ENCODE assay signal across 18 cellular contexts in the genomic region with DNA sequence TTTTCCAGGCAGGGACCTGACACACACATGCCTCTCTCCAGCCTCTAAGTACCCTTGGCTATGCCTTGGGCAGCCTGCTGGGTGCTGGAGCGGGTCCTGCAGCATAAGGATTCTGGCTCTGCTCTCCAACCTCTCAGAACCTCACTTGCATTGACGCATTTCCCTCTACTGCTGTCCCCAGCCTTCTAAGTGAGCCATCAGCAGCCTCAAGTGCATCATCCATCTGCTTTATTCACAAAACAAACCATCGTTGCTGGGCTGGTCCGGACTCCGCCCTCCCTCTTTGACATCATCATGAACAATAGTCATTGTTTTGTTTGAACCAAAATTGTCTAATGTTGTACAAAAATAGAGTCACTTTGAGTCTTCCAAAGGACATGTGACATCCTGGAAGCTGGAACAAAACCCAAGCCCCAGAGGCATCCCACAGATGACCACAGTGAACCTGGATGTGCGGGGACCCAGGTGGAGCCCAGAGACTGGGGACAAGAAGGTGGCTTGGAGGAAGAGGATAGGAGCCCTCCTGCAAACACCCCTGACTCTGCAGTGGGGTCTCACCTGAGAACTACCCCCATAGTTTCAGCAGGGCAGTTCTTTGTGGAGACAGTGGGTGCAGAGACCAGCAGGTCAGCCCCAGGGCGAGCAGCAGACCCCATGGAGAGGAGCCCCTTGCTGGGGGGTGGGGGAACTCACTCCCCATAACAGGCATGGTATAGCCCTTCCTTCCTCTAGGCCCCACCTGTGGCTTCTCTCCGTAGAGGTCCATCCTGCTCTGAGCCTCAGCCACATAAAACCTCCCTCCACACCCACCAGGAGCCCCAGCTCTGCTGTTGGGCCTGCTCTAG.
DNase-seq lines count a peak whose midpoint lies in the region; ATAC-seq and TF ChIP-seq lines count a peak whose summit lies in the region.
"Had no signal": no experiment of that assay in that cellular context is flagged by ENCODE, and none has a peak within 500 bp of the region (broad histone marks: within the 10 kb centered on the region; RNA-seq: fewer than 3 reads in every experiment).

No MANE protein-coding gene starts in this region.

- H3K27ac ChIP-seq in esophagus muscularis mucosa (replicated peaks in 1 of 4), result no peak overlapping the region
- H3K27ac ChIP-seq: psoas muscle, VCaP had no signal

- peaks cover 0 to 6% (median 2%) of the 10 kb centered on the region in 4 donors for H3K4me1 ChIP-seq in esophagus muscularis mucosa
- H3K4me1 ChIP-seq: psoas muscle had no signal

- TF ChIP-seq EP300 in esophagus muscularis mucosa (IDR thresholded peaks at IDR 0.05), result no peak

- H3K9me3 Mint-ChIP-seq in HFFc6, result no peaks in the 10 kb centered on the region
- H3K9me3 Mint-ChIP-seq: activated T-cell treated with anti-CD3 and anti-CD28 coated beads, Interleukin-2, amount 50 U/mL, for 72 hours had no signal

- peaks cover 10% of the 10 kb centered on the region for H3K4me1 Mint-ChIP-seq in HFFc6 (ENCODE audit: low read depth)

- intact Hi-C loops in esophagus muscularis mucosa (cut with DNase I), result no loop called here

- H3K9me3 ChIP-seq in esophagus muscularis mucosa, result no peaks in the 10 kb centered on the region
- H3K9me3 ChIP-seq: psoas muscle had no signal

- no peaks in the 10 kb centered on the region for H3K36me3 ChIP-seq in esophagus muscularis mucosa

- no peaks in the 10 kb centered on the region for H3K27me3 ChIP-seq in esophagus muscularis mucosa

- H3K4me3 ChIP-seq in esophagus muscularis mucosa, result no peak overlapping the region
- H3K4me3 ChIP-seq: psoas muscle had no signal

- DNase-seq in Ammon's horn (ENCODE audit: low spot score) (peak; percentile 66), HFFc6 (peak; percentile 5), esophagus muscularis mucosa (ENCODE audit: extremely low spot score) (peak; percentile 70), mucosa of gallbladder (ENCODE audit: low spot score) (peak; percentile 7), NCI-H774 (lab: John Stamatoyannopoulos, UW) (no peak), NAMALWA (ENCODE audit: low spot score) (no peak)
- DNase-seq: activated CD4-positive, alpha-beta T cell treated with anti-CD3 and anti-CD28 coated beads, Interleukin-2, amount 50 U/mL, for 48 hours; activated naive CD4-positive, alpha-beta T cell treated with anti-CD3 and anti-CD28 coated beads, Interleukin-2, amount 50 U/mL, for 16 hours; activated T-cell treated with anti-CD3 and anti-CD28 coated beads, Interleukin-2, amount 50 U/mL, for 72 hours; DMS53; NCI-H1105; NCI-H69; OCI-M1; psoas muscle; SIG-M5 had no signal

- peaks cover 47% of the 10 kb centered on the region for H3K27me3 Mint-ChIP-seq in HFFc6 (ENCODE audit: insufficient read depth)

- no peak overlapping the region for H3K4me3 Mint-ChIP-seq in HFFc6
- H3K4me3 Mint-ChIP-seq: activated T-cell treated with anti-CD3 and anti-CD28 coated beads, Interleukin-2, amount 50 U/mL, for 72 hours had no signal

- TF ChIP-seq CTCF in HFFc6 (IDR thresholded peaks at IDR 0.05) (no peak), esophagus muscularis mucosa (IDR thresholded peaks at IDR 0.05) (no peak)

- no peak for TF ChIP-seq POLR2A in esophagus muscularis mucosa (IDR thresholded peaks at IDR 0.05; ENCODE audit: low read depth)

- 79% methylated on average over 8 of the region's 8 CpGs for WGBS in esophagus muscularis mucosa

- H3K36me3 Mint-ChIP-seq in HFFc6 (ENCODE audit: low read depth), result no peaks in the 10 kb centered on the region

- H3K27ac Mint-ChIP-seq in HFFc6, result no peak overlapping the region
- H3K27ac Mint-ChIP-seq: activated T-cell treated with anti-CD3 and anti-CD28 coated beads, Interleukin-2, amount 50 U/mL, for 72 hours had no signal

- no peak for ATAC-seq in GM21526 (IDR thresholded peaks at IDR 0.05; ENCODE audit: low FRiP score, unreplicated experiment)
- no peak for ATAC-seq in HG03175 (IDR thresholded peaks at IDR 0.05; ENCODE audit: unreplicated experiment)
- ATAC-seq: activated T-cell treated with anti-CD3 and anti-CD28 coated beads, Interleukin-2, amount 50 U/mL, for 72 hours; psoas muscle had no signal

Comparison
In these comparisons a context has a peak if more than half of its experiments do, and no peak if none do; other contexts are left out.
1. DNase-seq: peak in Ammon's horn (single experiment), HFFc6 (single experiment), esophagus muscularis mucosa (single experiment) and mucosa of gallbladder (single experiment); none in NCI-H774 (single experiment) and NAMALWA (single experiment).